In the genomic region with DNA sequence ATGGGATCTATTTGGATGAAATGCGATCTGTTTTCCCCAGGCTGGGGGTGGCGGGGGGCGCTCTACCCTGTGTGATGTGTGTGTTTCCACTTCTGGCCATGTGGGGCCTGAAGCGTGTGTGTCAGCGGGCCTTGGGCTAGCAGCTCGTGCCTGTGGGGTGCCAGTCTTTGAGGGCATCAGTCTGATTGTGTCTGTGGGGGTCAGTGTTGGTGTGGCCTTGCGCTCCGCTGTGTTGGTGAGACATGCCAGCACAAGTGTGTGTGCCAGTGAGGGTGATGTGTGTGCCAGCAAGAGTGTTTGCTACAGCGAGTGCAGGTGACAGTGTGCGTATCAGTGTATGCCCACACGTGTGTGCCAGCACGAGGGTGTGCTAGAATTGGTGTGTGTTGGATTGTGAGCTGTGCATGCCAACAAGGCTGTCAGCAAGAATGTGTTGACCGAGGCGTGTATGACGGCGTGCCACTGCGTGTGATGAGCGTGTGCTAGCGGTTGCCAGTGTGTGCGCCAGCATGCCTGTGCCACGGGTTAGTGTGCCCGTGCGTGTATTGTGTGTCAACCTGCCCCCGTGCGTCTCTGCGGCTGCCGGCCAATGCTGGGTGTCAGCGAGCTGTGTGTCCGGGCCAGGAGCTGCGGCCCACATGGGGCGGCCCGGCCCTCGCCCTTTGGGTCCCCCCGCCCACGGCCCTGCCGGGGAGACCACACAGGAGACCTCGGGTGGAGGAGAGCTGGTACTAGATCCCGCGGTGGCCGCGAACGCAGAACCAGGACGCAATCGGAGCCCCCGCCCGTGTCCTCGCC, we compare ENCODE assay signal across 7 cellular contexts. TPM values are rescaled to one million over a fixed set of nuclear protein-coding genes. Genes with fewer than 3 reads are reported as not detected.
DNase-seq lines count a peak whose midpoint lies in the region; ATAC-seq and TF ChIP-seq lines count a peak whose summit lies in the region.

No MANE protein-coding gene starts in this region.

- no peak for TF ChIP-seq CTCF in RWPE2 (IDR thresholded peaks at IDR 0.05; ENCODE audit: poor library complexity, severe bottlenecking)

- H3K4me1 ChIP-seq in HAP-1 (peaks cover 20% of the 10 kb centered on the region), RWPE2 (ENCODE audit: insufficient read depth, poor library complexity, severe bottlenecking) (no peaks in the 10 kb centered on the region), right cardiac atrium (ENCODE audit: control insufficient read depth, insufficient read depth, low read length) (peaks cover 23% of the 10 kb centered on the region)

- H3K27ac ChIP-seq in RWPE2 (ENCODE audit: poor library complexity, severe bottlenecking) (no peak overlapping the region), adipose tissue (ENCODE audit: low read depth, low read length) (peak overlapping the region; percentile 36), right cardiac atrium (ENCODE audit: low read length) (peak overlapping the region; percentile 74)

- 3 to 6% (median 4%) methylated on average over 34 to 47 of the region's 47 CpGs for WGBS in adipose tissue, 3 donors
- 6% methylated on average over 47 of the region's 47 CpGs for WGBS in right cardiac atrium

- in situ Hi-C loops in HAP-1 (cut with MboI; ENCODE audit: low sequenced_read_pairs), result no loop called here

- H3K4me3 ChIP-seq in HAP-1 (peak overlapping the region; percentile 44), RWPE2 (ENCODE audit: severe bottlenecking) (peak overlapping the region; percentile 31), right cardiac atrium (ENCODE audit: low read length) (peak overlapping the region; percentile 56)

- DNase-seq in HAP-1 (ENCODE audit: low spot score in 2 of 2) (peak in 1 of 2 experiments; percentile 63), RWPE2 (ENCODE audit: low spot score) (no peak), right cardiac atrium (peak; percentile 68 to 85 (median 81)), sciatic nerve (ENCODE audit: low spot score) (no peak)

- ATAC-seq in RWPE2 (ENCODE audit: low read depth) (peak; percentile 24), right cardiac atrium (peak; percentile 6 to 13), sciatic nerve (peak; percentile 18), HG03159 (IDR thresholded peaks at IDR 0.05; ENCODE audit: unreplicated experiment) (no peak), GM19467 (IDR thresholded peaks at IDR 0.05; ENCODE audit: unreplicated experiment) (no peak)

- intact Hi-C loops in right cardiac atrium (cut with DNase I), result no loop called here
- intact Hi-C loops in sciatic nerve (cut with DNase I), result no loop called here

- H3K36me3 ChIP-seq in HAP-1 (replicated peaks) (no peaks in the 10 kb centered on the region), RWPE2 (ENCODE audit: low read depth) (no peaks in the 10 kb centered on the region)

- H3K9me3 ChIP-seq in HAP-1 (no peaks in the 10 kb centered on the region), RWPE2 (ENCODE audit: severe bottlenecking) (no peaks in the 10 kb centered on the region), right cardiac atrium (ENCODE audit: control insufficient read depth, low read length) (no peaks in the 10 kb centered on the region)

- H3K27me3 ChIP-seq in HAP-1 (ENCODE audit: low read depth) (no peaks in the 10 kb centered on the region), RWPE2 (ENCODE audit: insufficient read depth, poor library complexity, severe bottlenecking) (peaks cover 3% of the 10 kb centered on the region), right cardiac atrium (ENCODE audit: control insufficient read depth, insufficient read depth) (no peaks in the 10 kb centered on the region)

RNA-seq across cellular contexts. Expression of a gene that starts 0.5 kb away (rescaled TPM):
- polyA plus RNA-seq in adipose tissue, result 10 to 100 TPM; 28.2 to 36.6 (median 35.8) TPM
- 10 to 100 TPM; 24.8 to 32.5 (median 27.4) TPM for total RNA-seq in right cardiac atrium
- 12.1 TPM for polyA plus RNA-seq in right cardiac atrium
- 70.8 TPM for total RNA-seq in sciatic nerve

RNA-seq across cellular contexts. Expression of a gene that starts 48.4 kb away (rescaled TPM):
- polyA plus RNA-seq in adipose tissue, result 1,000 to 10,000 TPM; 1,862 to 3,388 (median 2,569) TPM
- 1,000 to 10,000 TPM; 1,039 to 1,263 (median 1,178) TPM for total RNA-seq in right cardiac atrium
- 1,021 TPM for polyA plus RNA-seq in right cardiac atrium
- 1,413 TPM for total RNA-seq in sciatic nerve

Comparison
In these comparisons a context has a peak if more than half of its experiments do, and no peak if none do; other contexts are left out.
1. DNase-seq: peak in right cardiac atrium (3 of 3); none in RWPE2 (single experiment) and sciatic nerve (single experiment).
2. ATAC-seq: peak in RWPE2 (single experiment), right cardiac atrium (2 of 2) and sciatic nerve (single experiment); none in HG03159 (single experiment) and GM19467 (single experiment).
3. Peak in every context shown above with its lines, with median percentiles within 50 percentile points of each other: H3K4me3 ChIP-seq.